ENCODE assay signal across 25 cellular contexts in genomic region chr19:35777961-35778360, GRCh38. TPM values are rescaled to one million over a fixed set of nuclear protein-coding genes. Genes with fewer than 3 reads are reported as not detected.
A peak's percentile ranks its signal among the peaks of the same experiment; 100 is the strongest.
DNase-seq lines count a peak whose midpoint lies in the region; ATAC-seq, FAIRE-seq and TF ChIP-seq lines count a peak whose summit lies in the region.
"Had no signal": no experiment of that assay in that cellular context is flagged by ENCODE, and none has a peak within 500 bp of the region (broad histone marks: within the 10 kb centered on the region; RNA-seq: fewer than 3 reads in every experiment).

No MANE protein-coding gene starts in this region.

- peaks cover 28% of the 10 kb centered on the region for H3K4me1 Mint-ChIP-seq in activated naive CD4-positive, alpha-beta T cell treated with anti-CD3 and anti-CD28 coated beads, Interleukin-2, amount 10 ng/mL, durations not matched to agents 7 days and 5 days
- peaks cover 7% of the 10 kb centered on the region for H3K4me1 Mint-ChIP-seq in progenitor cell of endocrine pancreas (ENCODE audit: low read depth)

- H2AFZ ChIP-seq in H1 (ENCODE audit: low read length): no peak overlapping the region

- CTCF ChIA-PET in activated naive CD4-positive, alpha-beta T cell treated with anti-CD3 and anti-CD28 coated beads, Interleukin-2, amount 10 ng/mL, durations not matched to agents 7 days and 5 days (lab: Charles Lee): no interaction called here
- CTCF ChIA-PET in H1 (lab: Charles Lee; ENCODE audit: partially characterized antibody): interaction anchor here (1.0 to 1.2 kb wide), 6 partner anchors 8 to 153 kb away, joined by 3 to 5 read pairs (median 4); no protein-coding TSS in a partner anchor

- ATAC-seq in HG02981 (IDR thresholded peaks at IDR 0.05; ENCODE audit: unreplicated experiment) (no peak), GM18909 (IDR thresholded peaks at IDR 0.05; ENCODE audit: poor library complexity, unreplicated experiment) (no peak), GM19035 (IDR thresholded peaks at IDR 0.05; ENCODE audit: unreplicated experiment) (no peak)
- ATAC-seq: left colon, Panc1 had no signal

- no peak for DNase-seq in activated naive CD4-positive, alpha-beta T cell treated with anti-CD3 and anti-CD28 coated beads, Interleukin-2, amount 10 ng/mL, durations not matched to agents 7 days and 5 days
- no peak for DNase-seq in activated naive CD4-positive, alpha-beta T cell treated with Interleukin-2 at 50 U/mL for 16 hours
- DNase-seq in NT2/D1 (ENCODE audit: low read depth, low spot score): no peak
- DNase-seq in H1 (ENCODE audit: low read depth in 1 of 2, low spot score in 2 of 2): no peak
- DNase-seq in progenitor cell of endocrine pancreas (ENCODE audit: low spot score, unreplicated experiment): no peak
- DNase-seq: activated CD4-positive, alpha-beta T cell treated with anti-CD3 and anti-CD28 coated beads, Interleukin-2, amount 10 ng/mL, durations not matched to agents 24 days and 14 days; activated CD8-positive, alpha-beta memory T cell treated with anti-CD3 and anti-CD28 coated beads, Interleukin-2, amount 50 U/mL, for 48 hours; effector memory CD4-positive, alpha-beta T cell; foreskin fibroblast; Karpas-422; left colon; mesenchymal stem cell; MV-4-11; naive B cell; NCI-H2171; NCI-H524 treated with DMSO at 0.1 percent for 48 hours; NK-92 treated with Interleukin-12 subunit alpha and Interleukin-12 subunit beta, amount 100 ng/mL, for 24 hours; stimulated activated naive CD4-positive, alpha-beta T cell treated with Interleukin-2 at 50 U/mL for 16 hours had no signal

- H4K8ac ChIP-seq in H1 (ENCODE audit: extremely low read depth, insufficient read depth, low read length): no peak overlapping the region

- TF ChIP-seq RAD21 in H1 (IDR thresholded peaks at IDR 0.05 in 1 of 2, conservative IDR thresholded peaks at IDR 0.05 in 1 of 2; ENCODE audit: low read depth in 2 of 2, low read length in 2 of 2): no peak

- FAIRE-seq in H1 (lab: Jason Lieb, UNC): no peak

- no peaks in the 10 kb centered on the region for H3K27me3 Mint-ChIP-seq in activated naive CD4-positive, alpha-beta T cell treated with anti-CD3 and anti-CD28 coated beads, Interleukin-2, amount 10 ng/mL, durations not matched to agents 7 days and 5 days
- H3K27me3 Mint-ChIP-seq in progenitor cell of endocrine pancreas: peaks cover 30% of the 10 kb centered on the region
- H3K27me3 Mint-ChIP-seq: activated CD4-positive, alpha-beta T cell treated with anti-CD3 and anti-CD28 coated beads, Interleukin-2, amount 10 ng/mL, durations not matched to agents 24 days and 14 days; naive B cell had no signal

- H3K27ac Mint-ChIP-seq in activated naive CD4-positive, alpha-beta T cell treated with anti-CD3 and anti-CD28 coated beads, Interleukin-2, amount 10 ng/mL, durations not matched to agents 7 days and 5 days: no peak overlapping the region
- no peak overlapping the region for H3K27ac Mint-ChIP-seq in progenitor cell of endocrine pancreas
- H3K27ac Mint-ChIP-seq: activated CD4-positive, alpha-beta T cell treated with anti-CD3 and anti-CD28 coated beads, Interleukin-2, amount 10 ng/mL, durations not matched to agents 24 days and 14 days; activated T-helper 2 cell treated with anti-CD3 and anti-CD28 coated beads, Interferon-gamma antibody, Interleukin-2, Interleukin-4, amounts not matched to agents 10 μg/mL and 5 μg/mL and 100 μg/mL, durations not matched to agents 14 hours and 24 hours and 36 hours had no signal

- H3K9me3 ChIP-seq in NT2/D1 (ENCODE audit: insufficient read depth, low read length): no peaks in the 10 kb centered on the region
- no peaks in the 10 kb centered on the region for H3K9me3 ChIP-seq in H1 (ENCODE audit: insufficient read depth in 2 of 2, low read depth in 1 of 2, low read length in 1 of 2)

- H3K36me3 ChIP-seq in NT2/D1 (ENCODE audit: insufficient read depth, insufficient read length, low read length): no peaks in the 10 kb centered on the region
- no peaks in the 10 kb centered on the region for H3K36me3 ChIP-seq in H1 (ENCODE audit: control insufficient read depth in 2 of 4, insufficient read depth in 4 of 4, low read length in 3 of 4)

- H3K79me2 ChIP-seq in H1 (ENCODE audit: control insufficient read depth in 1 of 2, insufficient read depth in 2 of 2, low read length in 2 of 2): no peaks in the 10 kb centered on the region

- H2BK120ac ChIP-seq in H1 (replicated peaks; ENCODE audit: low read depth, low read length): no peak overlapping the region

- H3K4me3 ChIP-seq in NT2/D1 (ENCODE audit: insufficient read length, low read depth) (no peak overlapping the region), H1 (ENCODE audit: extremely low read depth in 1 of 4, insufficient read depth in 2 of 4, low read depth in 3 of 4, low read length in 4 of 4) (peak overlapping the region in 1 of 4 experiments; percentile 3; a peak in 2 of 8 replicates)

- TF ChIP-seq EP300 in H1 (IDR thresholded peaks at IDR 0.05; ENCODE audit: borderline replicate concordance in 1 of 2, low read depth in 2 of 2, low read length in 2 of 2): no peak

- peak overlapping the region in 1 of 2 experiments; percentile 82; a peak in 2 of 4 replicates for H3K4me2 ChIP-seq in H1 (ENCODE audit: insufficient read depth in 1 of 2, low read depth in 2 of 2, low read length in 2 of 2)

- TF ChIP-seq CTCF in H1 (IDR thresholded peaks at IDR 0.05; ENCODE audit: control extremely low read depth in 1 of 3, insufficient read depth in 1 of 3, low read depth in 1 of 3, low read length in 3 of 3): no peak
- TF ChIP-seq CTCF in progenitor cell of endocrine pancreas (IDR thresholded peaks at IDR 0.05; ENCODE audit: unreplicated experiment): no peak

- no peaks in the 10 kb centered on the region; the same call in 1 of the 2 replicates for H3K79me1 ChIP-seq in H1 (ENCODE audit: low read depth, low read length)

- no peak overlapping the region for H3K56ac ChIP-seq in H1 (replicated peaks; ENCODE audit: insufficient read length, low read depth, low read length)

- H3K14ac ChIP-seq in H1 (ENCODE audit: insufficient read length): no peak overlapping the region

- H3K4me1 ChIP-seq in NT2/D1 (ENCODE audit: insufficient read depth, insufficient read length) (peaks cover 22% of the 10 kb centered on the region), H1 (replicated peaks in 1 of 4; ENCODE audit: control insufficient read depth in 3 of 4, insufficient read depth in 4 of 4, low read length in 3 of 4) (peaks cover 0 to 25% (median 20%) of the 10 kb centered on the region in 4 experiments; a peak in 6 of 7 replicates)

- H3K27me3 ChIP-seq in NT2/D1 (ENCODE audit: insufficient read depth, insufficient read length): peaks cover 25% of the 10 kb centered on the region
- H3K27me3 ChIP-seq in H1 (replicated peaks in 1 of 4; ENCODE audit: control insufficient read depth in 3 of 4, extremely low read depth in 1 of 4, insufficient read depth in 3 of 4, low read length in 3 of 4): peaks cover 0 to 9% (median 7%) of the 10 kb centered on the region in 4 experiments; a peak in 3 of 7 replicates

- H3K23ac ChIP-seq in H1 (ENCODE audit: insufficient read length): no peak overlapping the region

- no peak overlapping the region; the same call in 1 of the 2 replicates for H2BK15ac ChIP-seq in H1 (ENCODE audit: low read length)

- H2BK20ac ChIP-seq in H1 (ENCODE audit: low read length): no peak overlapping the region

- peaks cover 4% of the 10 kb centered on the region; the same call in 1 of the 2 replicates for H3K23me2 ChIP-seq in H1 (ENCODE audit: low read depth, low read length)

- TF ChIP-seq POLR2A in H1 (IDR thresholded peaks at IDR 0.05; ENCODE audit: control extremely low read depth in 1 of 2, low read depth in 2 of 2, low read length in 2 of 2): no peak

- 84% methylated on average over 7 of the region's 7 CpGs; no CpG with 5 or more reads in 1 of the 2 experiments for WGBS in H1 (ENCODE audit: extremely low coverage in 1 of 2, insufficient coverage in 1 of 2, insufficient read length in 1 of 2, insufficient replicate concordance in 2 of 2, low coverage in 1 of 2, low lambda C conversion rate in 2 of 2, missing lambda C conversion rate in 1 of 2), 2 experiments

- no peaks in the 10 kb centered on the region for H3K9me3 Mint-ChIP-seq in activated naive CD4-positive, alpha-beta T cell treated with anti-CD3 and anti-CD28 coated beads, Interleukin-2, amount 10 ng/mL, durations not matched to agents 7 days and 5 days
- H3K9me3 Mint-ChIP-seq in progenitor cell of endocrine pancreas (ENCODE audit: low read depth): no peaks in the 10 kb centered on the region
- H3K9me3 Mint-ChIP-seq: activated CD4-positive, alpha-beta T cell treated with anti-CD3 and anti-CD28 coated beads, Interleukin-2, amount 10 ng/mL, durations not matched to agents 24 days and 14 days; activated T-helper 2 cell treated with anti-CD3 and anti-CD28 coated beads, Interferon-gamma antibody, Interleukin-2, Interleukin-4, amounts not matched to agents 10 μg/mL and 5 μg/mL and 100 μg/mL, durations not matched to agents 14 hours and 24 hours and 36 hours had no signal

- peaks cover 38% of the 10 kb centered on the region for H3K36me3 Mint-ChIP-seq in activated naive CD4-positive, alpha-beta T cell treated with anti-CD3 and anti-CD28 coated beads, Interleukin-2, amount 10 ng/mL, durations not matched to agents 7 days and 5 days
- H3K36me3 Mint-ChIP-seq in progenitor cell of endocrine pancreas (ENCODE audit: insufficient read depth): peaks cover 11% of the 10 kb centered on the region
- H3K36me3 Mint-ChIP-seq: naive B cell had no signal

- no peak overlapping the region for H3K27ac ChIP-seq in H1 (ENCODE audit: low read depth, low read length)
- H3K27ac ChIP-seq: VCaP had no signal

- 0 out of 2 replicates have a peak overlapping the region, but pooled peaks have one; percentile 3 for H2BK5ac ChIP-seq in H1 (ENCODE audit: low read depth, low read length)

- POLR2A ChIA-PET in H1 (lab: Charles Lee; ENCODE audit: partially characterized antibody): interaction anchor here (1.0 to 3.1 kb wide), 6 partner anchors 11 to 37 kb away, joined by 3 to 7 read pairs (median 4); partner anchors contain the start of genes HSPB6, PSENEN and U2AF1L4

- H3K18ac ChIP-seq in H1 (ENCODE audit: extremely low read depth, low read length): no peak overlapping the region

- peak overlapping the region; percentile 21 for H3K9ac ChIP-seq in NT2/D1 (ENCODE audit: insufficient read length, low read depth)
- H3K9ac ChIP-seq in H1 (replicated peaks in 1 of 4; ENCODE audit: extremely low read depth in 1 of 4, low read depth in 3 of 4, low read length in 3 of 4): no peak overlapping the region

- H4K91ac ChIP-seq in H1 (replicated peaks; ENCODE audit: insufficient read length, low read length): peak overlapping the region; percentile 10

- peaks cover 0 to 3% of the 10 kb centered on the region in 2 experiments for H4K20me1 ChIP-seq in H1 (replicated peaks in 1 of 2; ENCODE audit: control insufficient read depth in 1 of 2, insufficient read depth in 2 of 2, low read length in 2 of 2)

- H4K5ac ChIP-seq in H1 (ENCODE audit: insufficient read length, low read depth, low read length): no peak overlapping the region

- H3K4me3 Mint-ChIP-seq in activated naive CD4-positive, alpha-beta T cell treated with anti-CD3 and anti-CD28 coated beads, Interleukin-2, amount 10 ng/mL, durations not matched to agents 7 days and 5 days: peak overlapping the region; percentile 38
- peak overlapping the region; percentile 5 for H3K4me3 Mint-ChIP-seq in progenitor cell of endocrine pancreas (ENCODE audit: low read depth)
- H3K4me3 Mint-ChIP-seq: activated CD4-positive, alpha-beta T cell treated with anti-CD3 and anti-CD28 coated beads, Interleukin-2, amount 10 ng/mL, durations not matched to agents 24 days and 14 days had no signal

- no peak overlapping the region for H3K4ac ChIP-seq in H1 (replicated peaks; ENCODE audit: insufficient read length, low read depth, low read length)

- H2BK12ac ChIP-seq in H1 (ENCODE audit: low read depth, low read length): no peak overlapping the region

- H2AK5ac ChIP-seq in H1 (ENCODE audit: low read depth, low read length): no peak overlapping the region

RNA-seq across cellular contexts. Expression of gene ARHGAP33, which starts 2.6 kb away (rescaled TPM):
- total RNA-seq in H1 (2021; fragmentation: NEBNext Ultra II Directional; extraction: Animal tissue kit (Norgen Biotek cat#: 25700)): 25.0 and 25.2 TPM in 2 replicates
- polyA plus RNA-seq in H1 (2011; rRNA removed): 6.5 and 11.2 TPM in 2 replicates
- polyA plus RNA-seq in H1 (2011; cell fraction: cytosol; rRNA removed): 5.6 TPM
- 63.2 TPM for polyA plus RNA-seq in H1 (2011; cell fraction: nucleus; rRNA removed)
- polyA plus RNA-seq in H1 (2012, experiment 1 of 2): 16.6 to 27.6 TPM (median 25.0 TPM) in 4 replicates
- 13.4 TPM for polyA plus RNA-seq in H1 (2012, experiment 2 of 2)
- polyA plus RNA-seq in H1 (2013, experiment 1 of 2): 19.4 TPM
- 18.1 TPM for polyA plus RNA-seq in H1 (2013, experiment 2 of 2)
- polyA minus RNA-seq in H1 (2011; rRNA and poly(A)+ RNA removed): 3.9 and 5.8 TPM in 2 replicates
- 12.0 TPM for polyA minus RNA-seq in H1 (2011; cell fraction: cytosol; rRNA and poly(A)+ RNA removed)
- 24.6 TPM for polyA minus RNA-seq in H1 (2011; cell fraction: nucleus; rRNA and poly(A)+ RNA removed)
- total RNA-seq in progenitor cell of endocrine pancreas: 46.3 and 54.3 TPM in 2 replicates

RNA-seq across cellular contexts. Expression of gene PROSER3, which starts 20.0 kb away (rescaled TPM):
- total RNA-seq in H1 (2021; fragmentation: NEBNext Ultra II Directional; extraction: Animal tissue kit (Norgen Biotek cat#: 25700)): 20.8 and 28.9 TPM in 2 replicates
- 17.8 and 27.8 TPM in 2 replicates for polyA plus RNA-seq in H1 (2011; rRNA removed)
- polyA plus RNA-seq in H1 (2011; cell fraction: cytosol; rRNA removed): 7.6 TPM
- 45.0 TPM for polyA plus RNA-seq in H1 (2011; cell fraction: nucleus; rRNA removed)
- 16.1 to 23.4 TPM (median 19.6 TPM) in 4 replicates for polyA plus RNA-seq in H1 (2012, experiment 1 of 2)
- 16.3 TPM for polyA plus RNA-seq in H1 (2012, experiment 2 of 2)
- 22.3 TPM for polyA plus RNA-seq in H1 (2013, experiment 1 of 2)
- polyA plus RNA-seq in H1 (2013, experiment 2 of 2): 21.7 TPM
- polyA minus RNA-seq in H1 (2011; rRNA and poly(A)+ RNA removed): 15.9 and 27.8 TPM in 2 replicates
- 19.3 TPM for polyA minus RNA-seq in H1 (2011; cell fraction: cytosol; rRNA and poly(A)+ RNA removed)
- polyA minus RNA-seq in H1 (2011; cell fraction: nucleus; rRNA and poly(A)+ RNA removed): 19.8 TPM
- total RNA-seq in progenitor cell of endocrine pancreas: 58.6 and 62.3 TPM in 2 replicates

RNA-seq across cellular contexts. Expression of gene HSPB6, which starts 21.1 kb away (rescaled TPM):
- 0.44 TPM in 1 of 2 replicates, not detected in the other for total RNA-seq in H1 (2021; fragmentation: NEBNext Ultra II Directional; extraction: Animal tissue kit (Norgen Biotek cat#: 25700))
- 0.91 and 1.6 TPM in 2 replicates for polyA plus RNA-seq in H1 (2011; rRNA removed)
- polyA plus RNA-seq in H1 (2011; cell fraction: cytosol; rRNA removed): 0.69 TPM
- 1.1 TPM for polyA plus RNA-seq in H1 (2011; cell fraction: nucleus; rRNA removed)
- polyA plus RNA-seq in H1 (2012, experiment 1 of 2): 2.2 to 2.9 TPM (median 2.2 TPM) in 4 replicates
- 2.1 TPM for polyA plus RNA-seq in H1 (2012, experiment 2 of 2)
- polyA plus RNA-seq in H1 (2013, experiment 1 of 2): 1.6 TPM
- polyA plus RNA-seq in H1 (2013, experiment 2 of 2): 1.3 TPM
- 0.27 and 0.50 TPM in 2 replicates for polyA minus RNA-seq in H1 (2011; rRNA and poly(A)+ RNA removed)
- polyA minus RNA-seq in H1 (2011; cell fraction: cytosol; rRNA and poly(A)+ RNA removed): 1.5 TPM
- polyA minus RNA-seq in H1 (2011; cell fraction: nucleus; rRNA and poly(A)+ RNA removed): 2.1 TPM
- 0.33 TPM in 1 of 2 replicates, not detected in the other for total RNA-seq in progenitor cell of endocrine pancreas
- total RNA-seq: A673 had no signal

RNA-seq across cellular contexts. Expression of gene LIN37, which starts 29.6 kb away (rescaled TPM):
- 2.9 and 3.8 TPM in 2 replicates for total RNA-seq in H1 (2021; fragmentation: NEBNext Ultra II Directional; extraction: Animal tissue kit (Norgen Biotek cat#: 25700))
- polyA plus RNA-seq in H1 (2011; rRNA removed): 8.5 and 9.8 TPM in 2 replicates
- polyA plus RNA-seq in H1 (2011; cell fraction: cytosol; rRNA removed): 3.8 TPM
- 9.2 TPM for polyA plus RNA-seq in H1 (2011; cell fraction: nucleus; rRNA removed)
- polyA plus RNA-seq in H1 (2012, experiment 1 of 2): 5.4 to 8.1 TPM (median 6.1 TPM) in 4 replicates
- polyA plus RNA-seq in H1 (2012, experiment 2 of 2): 11.4 TPM
- polyA plus RNA-seq in H1 (2013, experiment 1 of 2): 3.7 TPM
- 3.0 TPM for polyA plus RNA-seq in H1 (2013, experiment 2 of 2)
- 3.7 and 4.2 TPM in 2 replicates for polyA minus RNA-seq in H1 (2011; rRNA and poly(A)+ RNA removed)
- polyA minus RNA-seq in H1 (2011; cell fraction: cytosol; rRNA and poly(A)+ RNA removed): 8.3 TPM
- polyA minus RNA-seq in H1 (2011; cell fraction: nucleus; rRNA and poly(A)+ RNA removed): 2.6 TPM
- total RNA-seq in progenitor cell of endocrine pancreas: 12.7 and 13.1 TPM in 2 replicates

RNA-seq across cellular contexts. Expression of gene PSENEN, which starts 32.5 kb away (rescaled TPM):
- 75.3 and 80.2 TPM in 2 replicates for total RNA-seq in H1 (2021; fragmentation: NEBNext Ultra II Directional; extraction: Animal tissue kit (Norgen Biotek cat#: 25700))
- 66.7 and 73.9 TPM in 2 replicates for polyA plus RNA-seq in H1 (2011; rRNA removed)
- polyA plus RNA-seq in H1 (2011; cell fraction: cytosol; rRNA removed): 38.4 TPM
- polyA plus RNA-seq in H1 (2011; cell fraction: nucleus; rRNA removed): 68.8 TPM
- polyA plus RNA-seq in H1 (2012, experiment 1 of 2): 64.8 to 80.3 TPM (median 70.7 TPM) in 4 replicates
- 71.3 TPM for polyA plus RNA-seq in H1 (2012, experiment 2 of 2)
- 143 TPM for polyA plus RNA-seq in H1 (2013, experiment 1 of 2)
- 164 TPM for polyA plus RNA-seq in H1 (2013, experiment 2 of 2)
- 38.7 and 46.2 TPM in 2 replicates for polyA minus RNA-seq in H1 (2011; rRNA and poly(A)+ RNA removed)
- polyA minus RNA-seq in H1 (2011; cell fraction: cytosol; rRNA and poly(A)+ RNA removed): 25.5 TPM
- polyA minus RNA-seq in H1 (2011; cell fraction: nucleus; rRNA and poly(A)+ RNA removed): 17.1 TPM
- 81.4 and 83.8 TPM in 2 replicates for total RNA-seq in progenitor cell of endocrine pancreas
